In the genomic region with DNA sequence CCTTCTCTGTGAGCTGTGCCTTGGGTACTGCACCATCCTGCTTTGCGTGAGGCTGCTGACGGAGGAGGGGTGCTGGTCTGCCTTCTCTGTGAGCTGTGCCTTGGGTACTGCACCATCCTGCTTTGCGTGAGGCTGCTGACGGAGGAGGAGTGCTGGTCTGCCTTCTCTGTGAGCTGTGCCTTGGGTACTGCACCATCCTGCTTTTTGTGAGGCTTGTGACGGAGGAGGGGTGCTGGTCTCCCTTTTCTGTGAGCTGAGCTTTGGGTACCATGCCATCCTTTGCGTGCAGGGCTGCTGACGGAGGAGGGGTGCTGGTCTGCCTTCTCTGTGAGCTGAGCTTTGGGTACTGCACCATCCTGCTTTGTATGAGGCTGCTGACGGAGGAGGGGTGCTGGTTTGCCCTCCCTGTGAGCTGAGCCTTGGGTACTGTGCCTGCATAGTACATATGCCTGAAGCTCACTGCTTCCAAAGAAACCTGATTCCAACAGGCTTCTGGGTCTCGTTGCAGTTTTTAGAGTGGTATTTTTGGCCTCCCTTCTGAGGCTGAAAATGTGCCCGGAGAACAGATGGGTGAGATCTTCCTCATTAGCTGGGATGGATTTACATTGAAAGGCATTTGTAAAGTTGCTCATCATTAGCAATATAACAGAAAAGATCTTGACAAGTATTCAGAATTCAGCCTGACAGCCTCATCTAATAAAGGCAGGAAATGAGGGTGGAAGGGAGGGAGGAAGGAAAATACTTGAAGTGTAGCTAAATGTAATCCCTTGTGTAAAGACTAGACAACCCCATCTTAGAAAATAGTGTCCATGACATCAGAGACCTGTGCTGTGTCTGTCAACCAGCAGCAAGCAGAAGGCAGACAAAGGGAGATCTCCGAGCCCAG, we compare ENCODE assay signal across 1 cellular context.
TF ChIP-seq lines count a peak whose summit lies in the region.

No MANE protein-coding gene starts in this region.

TF ChIP-seq in GM23338, 12 proteins besides CTCF, POLR2A, EP300 and RAD21 (continued from another document):
- TF ChIP-seq, protein P1, sequence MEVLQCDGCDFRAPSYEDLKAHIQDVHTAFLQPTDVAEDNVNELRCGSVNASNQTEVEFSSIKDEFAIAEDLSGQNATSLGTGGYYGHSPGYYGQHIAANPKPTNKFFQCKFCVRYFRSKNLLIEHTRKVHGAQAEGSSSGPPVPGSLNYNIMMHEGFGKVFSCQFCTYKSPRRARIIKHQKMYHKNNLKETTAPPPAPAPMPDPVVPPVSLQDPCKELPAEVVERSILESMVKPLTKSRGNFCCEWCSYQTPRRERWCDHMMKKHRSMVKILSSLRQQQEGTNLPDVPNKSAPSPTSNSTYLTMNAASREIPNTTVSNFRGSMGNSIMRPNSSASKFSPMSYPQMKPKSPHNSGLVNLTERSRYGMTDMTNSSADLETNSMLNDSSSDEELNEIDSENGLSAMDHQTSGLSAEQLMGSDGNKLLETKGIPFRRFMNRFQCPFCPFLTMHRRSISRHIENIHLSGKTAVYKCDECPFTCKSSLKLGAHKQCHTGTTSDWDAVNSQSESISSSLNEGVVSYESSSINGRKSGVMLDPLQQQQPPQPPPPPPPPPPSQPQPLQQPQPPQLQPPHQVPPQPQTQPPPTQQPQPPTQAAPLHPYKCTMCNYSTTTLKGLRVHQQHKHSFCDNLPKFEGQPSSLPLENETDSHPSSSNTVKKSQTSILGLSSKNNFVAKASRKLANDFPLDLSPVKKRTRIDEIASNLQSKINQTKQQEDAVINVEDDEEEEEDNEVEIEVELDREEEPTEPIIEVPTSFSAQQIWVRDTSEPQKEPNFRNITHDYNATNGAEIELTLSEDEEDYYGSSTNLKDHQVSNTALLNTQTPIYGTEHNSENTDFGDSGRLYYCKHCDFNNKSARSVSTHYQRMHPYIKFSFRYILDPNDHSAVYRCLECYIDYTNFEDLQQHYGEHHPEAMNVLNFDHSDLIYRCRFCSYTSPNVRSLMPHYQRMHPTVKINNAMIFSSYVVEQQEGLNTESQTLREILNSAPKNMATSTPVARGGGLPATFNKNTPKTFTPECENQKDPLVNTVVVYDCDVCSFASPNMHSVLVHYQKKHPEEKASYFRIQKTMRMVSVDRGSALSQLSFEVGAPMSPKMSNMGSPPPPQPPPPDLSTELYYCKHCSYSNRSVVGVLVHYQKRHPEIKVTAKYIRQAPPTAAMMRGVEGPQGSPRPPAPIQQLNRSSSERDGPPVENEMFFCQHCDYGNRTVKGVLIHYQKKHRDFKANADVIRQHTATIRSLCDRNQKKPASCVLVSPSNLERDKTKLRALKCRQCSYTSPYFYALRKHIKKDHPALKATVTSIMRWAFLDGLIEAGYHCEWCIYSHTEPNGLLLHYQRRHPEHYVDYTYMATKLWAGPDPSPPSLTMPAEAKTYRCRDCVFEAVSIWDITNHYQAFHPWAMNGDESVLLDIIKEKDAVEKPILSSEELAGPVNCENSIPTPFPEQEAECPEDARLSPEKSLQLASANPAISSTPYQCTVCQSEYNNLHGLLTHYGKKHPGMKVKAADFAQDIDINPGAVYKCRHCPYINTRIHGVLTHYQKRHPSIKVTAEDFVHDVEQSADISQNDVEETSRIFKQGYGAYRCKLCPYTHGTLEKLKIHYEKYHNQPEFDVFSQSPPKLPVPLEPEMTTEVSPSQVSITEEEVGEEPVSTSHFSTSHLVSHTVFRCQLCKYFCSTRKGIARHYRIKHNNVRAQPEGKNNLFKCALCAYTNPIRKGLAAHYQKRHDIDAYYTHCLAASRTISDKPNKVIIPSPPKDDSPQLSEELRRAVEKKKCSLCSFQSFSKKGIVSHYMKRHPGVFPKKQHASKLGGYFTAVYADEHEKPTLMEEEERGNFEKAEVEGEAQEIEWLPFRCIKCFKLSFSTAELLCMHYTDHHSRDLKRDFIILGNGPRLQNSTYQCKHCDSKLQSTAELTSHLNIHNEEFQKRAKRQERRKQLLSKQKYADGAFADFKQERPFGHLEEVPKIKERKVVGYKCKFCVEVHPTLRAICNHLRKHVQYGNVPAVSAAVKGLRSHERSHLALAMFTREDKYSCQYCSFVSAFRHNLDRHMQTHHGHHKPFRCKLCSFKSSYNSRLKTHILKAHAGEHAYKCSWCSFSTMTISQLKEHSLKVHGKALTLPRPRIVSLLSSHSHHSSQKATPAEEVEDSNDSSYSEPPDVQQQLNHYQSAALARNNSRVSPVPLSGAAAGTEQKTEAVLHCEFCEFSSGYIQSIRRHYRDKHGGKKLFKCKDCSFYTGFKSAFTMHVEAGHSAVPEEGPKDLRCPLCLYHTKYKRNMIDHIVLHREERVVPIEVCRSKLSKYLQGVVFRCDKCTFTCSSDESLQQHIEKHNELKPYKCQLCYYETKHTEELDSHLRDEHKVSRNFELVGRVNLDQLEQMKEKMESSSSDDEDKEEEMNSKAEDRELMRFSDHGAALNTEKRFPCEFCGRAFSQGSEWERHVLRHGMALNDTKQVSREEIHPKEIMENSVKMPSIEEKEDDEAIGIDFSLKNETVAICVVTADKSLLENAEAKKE (CRISPR knock-in tag; IDR thresholded peaks at IDR 0.05) = no peak
- TF ChIP-seq STAT1 (IDR thresholded peaks at IDR 0.05; ENCODE audit: unreplicated experiment) (no peak), NANOG (IDR thresholded peaks at IDR 0.05; ENCODE audit: borderline replicate concordance) (peak; percentile 82)
